Comparison of ENCODE assay signal across 1 cellular context in genomic region chr4:42411803-42412202, GRCh38.
TF ChIP-seq lines count a peak whose summit lies in the region.

No MANE protein-coding gene starts in this region.

TF ChIP-seq in IMR-90, 13 proteins besides CTCF, POLR2A, EP300 and RAD21:
- no peak for TF ChIP-seq NFE2L2 (IDR thresholded peaks at IDR 0.05; ENCODE audit: low read depth, low read length)
- 0 out of 2 replicates have a peak, but pooled peaks have one; percentile 4 for TF ChIP-seq CEBPB (IDR thresholded peaks at IDR 0.05; ENCODE audit: low read depth, low read length)
TF ChIP-seq in IMR-90: peak in this region for 1.
